18 cellular contexts compared by ENCODE assay signal in genomic region chr14:90403065-90403464, GRCh38. TPM values are rescaled to one million over a fixed set of nuclear protein-coding genes. Genes with fewer than 3 reads are reported as not detected.
DNase-seq lines count a peak whose midpoint lies in the region; ATAC-seq and TF ChIP-seq lines count a peak whose summit lies in the region.
"Had no signal": no experiment of that assay in that cellular context is flagged by ENCODE, and none has a peak within 500 bp of the region (broad histone marks: within the 10 kb centered on the region; RNA-seq: fewer than 3 reads in every experiment).

No MANE protein-coding gene starts in this region.

- peak overlapping the region; percentile 52 for H3K27ac Mint-ChIP-seq in activated CD4-positive, alpha-beta T cell treated with anti-CD3 and anti-CD28 coated beads, Interleukin-2, amount 10 ng/mL, durations not matched to agents 24 days and 14 days
- H3K27ac Mint-ChIP-seq in activated CD8-positive, alpha-beta T cell treated with anti-CD3 and anti-CD28 coated beads for 36 hours, result peak overlapping the region; percentile 99
- H3K27ac Mint-ChIP-seq: mesothelial cell of epicardium had no signal

- peaks cover 35 to 78% (median 61%) of the 10 kb centered on the region in 4 donors for H3K36me3 ChIP-seq in esophagus muscularis mucosa
- H3K36me3 ChIP-seq in skeletal muscle tissue (ENCODE audit: control insufficient read depth in 3 of 3, insufficient read depth in 3 of 3, low read length in 3 of 3), result peaks cover 29 to 62% (median 60%) of the 10 kb centered on the region in 3 donors
- peaks cover 9 to 83% (median 76%) of the 10 kb centered on the region in 6 donors for H3K36me3 ChIP-seq in spleen

- intact Hi-C loops in activated CD4-positive, alpha-beta T cell treated with anti-CD3 and anti-CD28 coated beads, Interleukin-2, amount 10 ng/mL, durations not matched to agents 24 days and 14 days (cut with micrococcal nuclease), result no loop called here
- intact Hi-C loops in activated CD8-positive, alpha-beta T cell treated with anti-CD3 and anti-CD28 coated beads for 36 hours (cut with micrococcal nuclease), result loop anchor here (5.0 kb wide), 1 partner anchor 294 kb away; no protein-coding TSS in a partner anchor
- intact Hi-C loops in esophagus muscularis mucosa (cut with DNase I) (no loop called here), spleen (cut with DNase I; ENCODE audit: low total_unique reads) (no loop called here)

- TF ChIP-seq EP300 in esophagus muscularis mucosa (IDR thresholded peaks at IDR 0.05), result peak; percentile 69

- no peak for TF ChIP-seq POLR2A in esophagus muscularis mucosa (IDR thresholded peaks at IDR 0.05; ENCODE audit: low read depth)
- no peak for TF ChIP-seq POLR2A in spleen (IDR thresholded peaks at IDR 0.05)

- no peak for ATAC-seq in activated CD8-positive, alpha-beta T cell treated with anti-CD3 and anti-CD28 coated beads for 36 hours
- no peak for ATAC-seq in HG02938 (IDR thresholded peaks at IDR 0.05; ENCODE audit: unreplicated experiment)
- ATAC-seq: activated CD4-positive, CD25-positive, alpha-beta regulatory T cell treated with anti-CD3 and anti-CD28 coated beads, Interleukin-2, amount 50 U/mL, for 24 hours; K562 had no signal

- H3K27ac ChIP-seq in esophagus muscularis mucosa (replicated peaks in 1 of 4) (peak overlapping the region; percentile 94 to 97 (median 96)), skeletal muscle tissue (ENCODE audit: low read depth, low read length) (peak overlapping the region; percentile 9), spleen (peak overlapping the region in 1 of 8 donors; percentile 10)

- H3K27me3 Mint-ChIP-seq in activated CD4-positive, alpha-beta T cell treated with anti-CD3 and anti-CD28 coated beads, Interleukin-2, amount 10 ng/mL, durations not matched to agents 24 days and 14 days, result no peaks in the 10 kb centered on the region
- no peaks in the 10 kb centered on the region for H3K27me3 Mint-ChIP-seq in activated CD8-positive, alpha-beta T cell treated with anti-CD3 and anti-CD28 coated beads for 36 hours

- H3K4me1 ChIP-seq in esophagus muscularis mucosa, result peaks cover 52 to 94% (median 92%) of the 10 kb centered on the region in 4 donors
- H3K4me1 ChIP-seq in skeletal muscle tissue (ENCODE audit: control insufficient read depth in 3 of 3, insufficient read depth in 3 of 3, low read length in 3 of 3), result peaks cover 49 to 75% (median 70%) of the 10 kb centered on the region in 3 donors
- H3K4me1 ChIP-seq in spleen, result peaks cover 26 to 68% (median 56%) of the 10 kb centered on the region in 6 donors

- CTCF ChIA-PET in activated CD8-positive, alpha-beta T cell treated with anti-CD3 and anti-CD28 coated beads for 36 hours (lab: Charles Lee), result interaction anchor here (1.2 to 5.5 kb wide), 3 partner anchors 13 to 356 kb away, joined by 4 to 48 read pairs (median 10); no protein-coding TSS in a partner anchor

- no peaks in the 10 kb centered on the region for H3K9me3 Mint-ChIP-seq in activated CD4-positive, alpha-beta T cell treated with anti-CD3 and anti-CD28 coated beads, Interleukin-2, amount 10 ng/mL, durations not matched to agents 24 days and 14 days
- no peaks in the 10 kb centered on the region for H3K9me3 Mint-ChIP-seq in activated CD8-positive, alpha-beta T cell treated with anti-CD3 and anti-CD28 coated beads for 36 hours
- H3K9me3 Mint-ChIP-seq: mesothelial cell of epicardium had no signal

- H3K4me1 Mint-ChIP-seq in activated CD4-positive, alpha-beta T cell treated with anti-CD3 and anti-CD28 coated beads, Interleukin-2, amount 10 ng/mL, durations not matched to agents 24 days and 14 days, result peaks cover 54% of the 10 kb centered on the region
- peaks cover 73% of the 10 kb centered on the region for H3K4me1 Mint-ChIP-seq in activated CD8-positive, alpha-beta T cell treated with anti-CD3 and anti-CD28 coated beads for 36 hours (ENCODE audit: low read depth)

- DNase-seq in activated CD4-positive, alpha-beta T cell treated with anti-CD3 and anti-CD28 coated beads, Interleukin-2, amount 10 ng/mL, durations not matched to agents 24 days and 14 days, result no peak
- no peak for DNase-seq in activated CD4-positive, alpha-beta T cell treated with anti-CD3 and anti-CD28 coated beads, Interleukin-2, amount 50 U/mL, for 4 hours
- DNase-seq in activated CD8-positive, alpha-beta T cell treated with anti-CD3 and anti-CD28 coated beads for 36 hours, result no peak
- no peak for DNase-seq in esophagus muscularis mucosa (ENCODE audit: extremely low spot score)
- no peak for DNase-seq in spleen
- no peak for DNase-seq in DMS114 treated with DMSO at 0.1 percent for 48 hours (lab: John Stamatoyannopoulos, UW; ENCODE audit: unreplicated experiment)
- DNase-seq: activated CD8-positive, alpha-beta memory T cell treated with anti-CD3 and anti-CD28 coated beads, Interleukin-2, amount 50 U/mL, for 48 hours; foreskin fibroblast; H7; NCI-H2029 treated with DMSO at 0.1 percent for 48 hours; SHP77 treated with DMSO at 0.1 percent for 48 hours; stimulated activated CD4-positive, alpha-beta T cell treated with anti-CD3 and anti-CD28 coated beads, Interleukin-4, amount 100 ng/mL, for 4 hours; stimulated activated CD8-positive, alpha-beta memory T cell treated with anti-CD3 and anti-CD28 coated beads, Interleukin-4, amount 100 ng/mL, for 48 hours had no signal

- no peak overlapping the region for H3K9ac ChIP-seq in skeletal muscle tissue (ENCODE audit: low read depth in 1 of 3, low read length in 3 of 3)

- TF ChIP-seq CTCF in activated CD8-positive, alpha-beta T cell treated with anti-CD3 and anti-CD28 coated beads for 36 hours (IDR thresholded peaks at IDR 0.05), result no peak
- peak in 1 of 3 experiments; percentile 4 for TF ChIP-seq CTCF in esophagus muscularis mucosa (IDR thresholded peaks at IDR 0.05)
- no peak for TF ChIP-seq CTCF in spleen (IDR thresholded peaks at IDR 0.05 in 8 of 11, conservative IDR thresholded peaks at IDR 0.05 in 3 of 11)

- 48% methylated on average over 2 of the region's 2 CpGs for WGBS in esophagus muscularis mucosa
- 85 to 98% (median 95%) methylated on average over 2 of the region's 2 CpGs for WGBS in spleen, 5 donors

- POLR2A ChIA-PET in activated CD8-positive, alpha-beta T cell treated with anti-CD3 and anti-CD28 coated beads for 36 hours (lab: Charles Lee), result interaction anchor here (15.4 kb wide), 1 partner anchor 20 kb away, joined by 365 read pairs; no protein-coding TSS in a partner anchor

- H3K36me3 Mint-ChIP-seq in activated CD4-positive, alpha-beta T cell treated with anti-CD3 and anti-CD28 coated beads, Interleukin-2, amount 10 ng/mL, durations not matched to agents 24 days and 14 days (ENCODE audit: low read depth), result peaks cover 78% of the 10 kb centered on the region
- H3K36me3 Mint-ChIP-seq in activated CD8-positive, alpha-beta T cell treated with anti-CD3 and anti-CD28 coated beads for 36 hours (ENCODE audit: low read depth), result peaks cover 79% of the 10 kb centered on the region

- H3K27me3 ChIP-seq in esophagus muscularis mucosa, result no peaks in the 10 kb centered on the region
- H3K27me3 ChIP-seq in skeletal muscle tissue (ENCODE audit: control insufficient read depth in 3 of 3, insufficient read depth in 3 of 3, low read length in 3 of 3), result no peaks in the 10 kb centered on the region
- H3K27me3 ChIP-seq in spleen (replicated peaks in 1 of 7), result no peaks in the 10 kb centered on the region

- peak overlapping the region in 2 of 4 donors; percentile 4 to 5 for H3K4me3 ChIP-seq in esophagus muscularis mucosa
- H3K4me3 ChIP-seq in skeletal muscle tissue (ENCODE audit: low read length in 3 of 3), result no peak overlapping the region
- no peak overlapping the region for H3K4me3 ChIP-seq in spleen
- H3K4me3 ChIP-seq: K562 had no signal

- H3K9me3 ChIP-seq in esophagus muscularis mucosa, result no peaks in the 10 kb centered on the region
- no peaks in the 10 kb centered on the region for H3K9me3 ChIP-seq in skeletal muscle tissue (ENCODE audit: control insufficient read depth in 3 of 3, low read length in 3 of 3)
- no peaks in the 10 kb centered on the region for H3K9me3 ChIP-seq in spleen

- no peak overlapping the region for H3K4me3 Mint-ChIP-seq in activated CD4-positive, alpha-beta T cell treated with anti-CD3 and anti-CD28 coated beads, Interleukin-2, amount 10 ng/mL, durations not matched to agents 24 days and 14 days
- H3K4me3 Mint-ChIP-seq in activated CD8-positive, alpha-beta T cell treated with anti-CD3 and anti-CD28 coated beads for 36 hours, result no peak overlapping the region
- H3K4me3 Mint-ChIP-seq: mesothelial cell of epicardium had no signal

RNA-seq across cellular contexts. Expression of gene CALM1, which starts 6.2 kb away (rescaled TPM):
- 471 and 482 TPM in 2 replicates for total RNA-seq in activated CD4-positive, alpha-beta T cell treated with anti-CD3 and anti-CD28 coated beads, Interleukin-2, amount 10 ng/mL, durations not matched to agents 24 days and 14 days
- 100 to 1,000 TPM; 365 to 373 TPM for total RNA-seq in activated CD8-positive, alpha-beta T cell treated with anti-CD3 and anti-CD28 coated beads for 36 hours
- total RNA-seq in esophagus muscularis mucosa (100 to 1,000 TPM; 482 to 847 (median 640) TPM), skeletal muscle tissue (99.7 TPM), spleen (100 to 1,000 TPM; 294 to 483 (median 387) TPM)
- polyA plus RNA-seq in spleen, result 100 to 1,000 TPM; 188 to 292 (median 256) TPM
